8 cellular contexts compared by ENCODE assay signal in the genomic region with DNA sequence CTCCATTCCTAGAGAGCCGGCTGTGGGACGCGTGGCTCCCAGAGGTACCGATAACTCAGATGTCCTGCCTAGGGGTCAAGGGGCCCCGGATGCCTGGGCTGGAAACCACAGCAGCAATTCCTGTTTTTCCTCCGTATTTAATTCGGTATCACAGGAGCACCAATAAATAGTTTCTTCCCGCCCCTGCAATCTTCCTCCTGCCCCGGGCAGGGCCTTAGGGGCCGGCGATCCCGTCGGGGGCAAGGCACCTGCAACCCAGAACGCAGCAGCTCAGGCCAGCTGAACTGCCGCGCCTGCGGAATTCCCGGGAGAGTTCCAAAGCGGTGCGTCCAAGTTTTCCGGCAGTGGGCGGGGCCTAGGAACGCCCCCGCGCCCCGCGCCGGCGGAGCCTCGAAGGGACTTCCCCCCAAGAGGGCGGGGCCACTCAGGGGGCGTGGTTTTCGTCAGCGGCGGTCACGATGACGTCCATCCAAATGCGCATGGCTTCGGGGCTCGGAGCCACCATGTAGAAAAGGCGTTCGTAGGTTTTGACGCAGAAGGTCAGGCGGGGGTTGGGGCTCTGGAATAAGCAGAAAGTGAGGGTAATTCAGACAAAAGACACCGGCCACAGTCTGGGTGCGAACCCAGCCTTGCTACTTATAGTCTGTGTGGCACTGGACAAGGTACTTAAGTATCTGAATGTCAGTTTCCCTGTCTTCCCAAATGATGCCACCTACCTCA. TPM values are rescaled to one million over a fixed set of nuclear protein-coding genes. Genes with fewer than 3 reads are reported as not detected.
A peak's percentile ranks its signal among the peaks of the same experiment; 100 is the strongest.
DNase-seq lines count a peak whose midpoint lies in the region; ATAC-seq, FAIRE-seq and TF ChIP-seq lines count a peak whose summit lies in the region.

No MANE protein-coding gene starts in this region.

- H3K4me1 ChIP-seq in iPS-20b (ENCODE audit: insufficient read depth, low read length) (no peaks in the 10 kb centered on the region), skeletal muscle satellite cell (ENCODE audit: control insufficient read depth, insufficient read depth, low read length) (peaks cover 19% of the 10 kb centered on the region)

- peak overlapping the region; percentile 74 for H3K4me2 ChIP-seq in skeletal muscle satellite cell (ENCODE audit: low read length)

- ATAC-seq in GM21786 (IDR thresholded peaks at IDR 0.05; ENCODE audit: unreplicated experiment) (peak; percentile 77), GM19463 (IDR thresholded peaks at IDR 0.05; ENCODE audit: unreplicated experiment) (no peak)

- DNase-seq in CMK (ENCODE audit: low read depth) (peak; percentile 84), NCI-H2029 (lab: John Stamatoyannopoulos, UW) (peak; percentile 84), bronchial epithelial cell (ENCODE audit: low read depth) (peak; percentile 84)
- peak; percentile 84 to 92 (median 90) for DNase-seq in activated CD4-positive, CD25-positive, alpha-beta regulatory T cell (lab: John Stamatoyannopoulos, UW)

- peak overlapping the region; percentile 57; the same call in 1 of the 2 replicates for H3K9ac ChIP-seq in iPS-20b (ENCODE audit: low read depth, low read length)
- H3K9ac ChIP-seq in skeletal muscle satellite cell (ENCODE audit: low read depth, low read length): peak overlapping the region; percentile 46

- peaks cover 5% of the 10 kb centered on the region for H3K36me3 ChIP-seq in bronchial epithelial cell (ENCODE audit: control insufficient read depth, insufficient read depth, low read length)
- H3K36me3 ChIP-seq in iPS-20b (ENCODE audit: insufficient read depth, low read depth, low read length): no peaks in the 10 kb centered on the region
- peaks cover 3% of the 10 kb centered on the region for H3K36me3 ChIP-seq in skeletal muscle satellite cell (ENCODE audit: insufficient read depth, low read length)

- TF ChIP-seq CTCF in bronchial epithelial cell (IDR thresholded peaks at IDR 0.05; ENCODE audit: insufficient read depth, low read length, severe bottlenecking): no peak

- H3K27me3 ChIP-seq in bronchial epithelial cell (ENCODE audit: control insufficient read depth, insufficient read depth, low read length): no peaks in the 10 kb centered on the region
- peaks cover 9% of the 10 kb centered on the region; the same call in 1 of the 2 replicates for H3K27me3 ChIP-seq in iPS-20b (ENCODE audit: insufficient read depth, low read length)
- H3K27me3 ChIP-seq in skeletal muscle satellite cell (ENCODE audit: control insufficient read depth, insufficient read depth, low read length): no peaks in the 10 kb centered on the region

- H3K4me3 ChIP-seq in bronchial epithelial cell (ENCODE audit: low read depth, low read length): peak overlapping the region; percentile 28
- H3K4me3 ChIP-seq in iPS-20b (ENCODE audit: low read length): peak overlapping the region; percentile 55
- H3K4me3 ChIP-seq in skeletal muscle satellite cell (ENCODE audit: low read length): peak overlapping the region; percentile 64

- H3K27ac ChIP-seq in iPS-20b (ENCODE audit: low read length): no peak overlapping the region

- H3K9me3 ChIP-seq in iPS-20b (ENCODE audit: insufficient read depth, low read depth, low read length) (no peaks in the 10 kb centered on the region), skeletal muscle satellite cell (replicated peaks; ENCODE audit: low read length) (no peaks in the 10 kb centered on the region)

- FAIRE-seq in bronchial epithelial cell (lab: Jason Lieb, UNC): peak; percentile 50

RNA-seq across cellular contexts. Expression of gene LYPD3, which starts 9.7 kb away (rescaled TPM):
- total RNA-seq in bronchial epithelial cell: 6.6 and 87.9 TPM in 2 replicates
- not detected in 2 replicates for total RNA-seq in skeletal muscle satellite cell (2012; rRNA removed)

RNA-seq across cellular contexts. Expression of gene PHLDB3, which starts 29.4 kb away (rescaled TPM):
- total RNA-seq in bronchial epithelial cell: 7.9 and 32.3 TPM in 2 replicates
- 5.0 and 6.8 TPM in 2 replicates for total RNA-seq in skeletal muscle satellite cell (2012; rRNA removed)

RNA-seq across cellular contexts. Expression of gene ETHE1, which starts 51.9 kb away (rescaled TPM):
- 179 and 183 TPM in 2 replicates for total RNA-seq in bronchial epithelial cell
- 41.6 and 59.0 TPM in 2 replicates for total RNA-seq in skeletal muscle satellite cell (2012; rRNA removed)

RNA-seq across cellular contexts. Expression of gene ZNF575, which starts 57.8 kb away (rescaled TPM):
- not detected in 2 replicates for total RNA-seq in bronchial epithelial cell
- total RNA-seq in skeletal muscle satellite cell (2012; rRNA removed): not detected in 2 replicates
